Comparison of ENCODE assay signal across 9 cellular contexts in genomic region chr2:224973112-224974016, GRCh38.
DNase-seq lines count a peak whose midpoint lies in the region; ATAC-seq and TF ChIP-seq lines count a peak whose summit lies in the region.
"Had no signal": no experiment of that assay in that cellular context is flagged by ENCODE, and none has a peak within 500 bp of the region (broad histone marks: within the 10 kb centered on the region; RNA-seq: fewer than 3 reads in every experiment).

No MANE protein-coding gene starts in this region.

- H3K4me1 Mint-ChIP-seq in WTC11, result peaks cover 3% of the 10 kb centered on the region; the same call in 1 of the 2 replicates

- H3K27ac ChIP-seq in psoas muscle, result peak overlapping the region; percentile 48
- no peak overlapping the region for H3K27ac ChIP-seq in prostate gland

- DNase-seq in astrocyte of the spinal cord (ENCODE audit: low read depth, low spot score) (peak; percentile 22), psoas muscle (no peak), WTC11 (ENCODE audit: low spot score) (no peak), prostate gland (ENCODE audit: low spot score) (no peak)
- DNase-seq: NCI-H526 had no signal

- no peaks in the 10 kb centered on the region for H3K36me3 Mint-ChIP-seq in WTC11

- H3K4me3 Mint-ChIP-seq in WTC11, result no peak overlapping the region

- H3K9me3 ChIP-seq in psoas muscle (no peaks in the 10 kb centered on the region), prostate gland (no peaks in the 10 kb centered on the region)

- H3K27me3 ChIP-seq in psoas muscle (ENCODE audit: insufficient read depth in 3 of 3, low read length in 2 of 3), result no peaks in the 10 kb centered on the region
- no peaks in the 10 kb centered on the region for H3K27me3 ChIP-seq in prostate gland (replicated peaks; ENCODE audit: insufficient read depth)

- peaks cover 6% of the 10 kb centered on the region for H3K4me1 ChIP-seq in psoas muscle
- H3K4me1 ChIP-seq in prostate gland (replicated peaks), result no peaks in the 10 kb centered on the region

- H3K4me3 ChIP-seq in astrocyte of the spinal cord (ENCODE audit: low read depth, low read length) (no peak overlapping the region), psoas muscle (peak overlapping the region; percentile 50), prostate gland (no peak overlapping the region)

- TF ChIP-seq POLR2A in prostate gland (IDR thresholded peaks at IDR 0.05), result no peak

- H3K9me3 Mint-ChIP-seq in WTC11, result no peaks in the 10 kb centered on the region

- H3K27ac Mint-ChIP-seq in WTC11, result no peak overlapping the region

- H3K27me3 Mint-ChIP-seq in WTC11 (ENCODE audit: low read depth), result no peaks in the 10 kb centered on the region; the same call in 1 of the 2 replicates

- peak; percentile 65 for ATAC-seq in GM18520 (IDR thresholded peaks at IDR 0.05; ENCODE audit: unreplicated experiment)
- ATAC-seq in HG03280 (IDR thresholded peaks at IDR 0.05; ENCODE audit: unreplicated experiment), result peak; percentile 26
- ATAC-seq in psoas muscle, result peak; percentile 51 to 92 (median 85)
- no peak for ATAC-seq in GM19397 (IDR thresholded peaks at IDR 0.05; ENCODE audit: unreplicated experiment)
- no peak for ATAC-seq in WTC11
- ATAC-seq in GM21515 (IDR thresholded peaks at IDR 0.05; ENCODE audit: unreplicated experiment), result no peak

- CTCF ChIA-PET in WTC11 (lab: Charles Lee), result no interaction called here

- TF ChIP-seq CTCF in astrocyte of the spinal cord (IDR thresholded peaks at IDR 0.05; ENCODE audit: low read depth, low read length), result no peak
- TF ChIP-seq CTCF in psoas muscle (IDR thresholded peaks at IDR 0.05), result no peak
- no peak for TF ChIP-seq CTCF in WTC11 (IDR thresholded peaks at IDR 0.05)
- no peak for TF ChIP-seq CTCF in prostate gland (IDR thresholded peaks at IDR 0.05)

- POLR2A ChIA-PET in WTC11 (lab: Charles Lee), result no interaction called here

- intact Hi-C loops in psoas muscle (cut with DNase I) (no loop called here), prostate gland (cut with DNase I) (no loop called here)

- WGBS in psoas muscle, 3 donors, result 30 to 37% (median 32%) methylated on average over 10 of the region's 10 CpGs
- WGBS in prostate gland, result 65% methylated on average over 10 of the region's 10 CpGs

- in situ Hi-C loops in astrocyte of the spinal cord (cut with HindIII; ENCODE audit: low sequenced_read_pairs), result no loop called here

- H3K36me3 ChIP-seq in psoas muscle (ENCODE audit: insufficient read depth in 1 of 2, low read depth in 1 of 2), result no peaks in the 10 kb centered on the region
- H3K36me3 ChIP-seq in prostate gland, result no peaks in the 10 kb centered on the region

TF ChIP-seq in WTC11, 78 proteins besides CTCF, POLR2A, EP300 and RAD21 (continues in another document):
- TF ChIP-seq GRHL2 (CRISPR knock-in tag; IDR thresholded peaks at IDR 0.05; ENCODE audit: insufficient replicate concordance, severe bottlenecking), result no peak
- no peak for TF ChIP-seq SOX15 (CRISPR knock-in tag; IDR thresholded peaks at IDR 0.05)
- no peak for TF ChIP-seq STAT6 (CRISPR knock-in tag; conservative IDR thresholded peaks at IDR 0.05; ENCODE audit: low read depth)
- no peak for TF ChIP-seq GABPB1 (CRISPR knock-in tag; IDR thresholded peaks at IDR 0.05)
- no peak for TF ChIP-seq PREB (CRISPR knock-in tag; IDR thresholded peaks at IDR 0.05; ENCODE audit: borderline replicate concordance)
- TF ChIP-seq E2F1 (CRISPR knock-in tag; IDR thresholded peaks at IDR 0.05), result no peak
- no peak for TF ChIP-seq ZBTB21 (CRISPR knock-in tag; IDR thresholded peaks at IDR 0.05; ENCODE audit: borderline replicate concordance)
- TF ChIP-seq CDX4 (CRISPR knock-in tag; IDR thresholded peaks at IDR 0.05; ENCODE audit: borderline replicate concordance), result no peak
- TF ChIP-seq ZNF532 (CRISPR knock-in tag; IDR thresholded peaks at IDR 0.05; ENCODE audit: borderline replicate concordance), result no peak
- TF ChIP-seq JAZF1 (CRISPR knock-in tag; IDR thresholded peaks at IDR 0.05), result no peak

Comparison
In these comparisons a context has a peak if more than half of its experiments do, and no peak if none do; other contexts are left out.
1. ATAC-seq: peak in GM18520 (single experiment), HG03280 (single experiment) and psoas muscle (4 of 4); none in GM19397 (single experiment), WTC11 (single experiment) and GM21515 (single experiment).